17 cellular contexts compared by ENCODE assay signal in the genomic region with DNA sequence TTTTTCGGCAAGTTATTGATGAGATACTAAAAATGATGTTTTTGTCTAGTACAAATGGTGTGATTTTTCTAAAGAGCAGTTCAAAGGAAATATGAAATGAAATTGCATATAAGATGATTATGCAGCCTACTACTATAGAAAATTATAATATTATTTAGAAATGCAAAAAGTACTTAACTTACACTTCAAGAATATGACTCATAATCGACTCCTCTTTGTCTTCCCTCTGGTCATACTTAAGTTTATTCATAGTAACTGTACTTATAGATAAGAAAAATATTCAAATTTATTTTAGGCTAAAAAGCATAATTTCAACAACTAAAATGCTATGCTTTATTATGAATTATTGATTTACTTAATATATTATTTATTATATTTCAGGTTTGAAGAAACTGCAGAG. TPM values are rescaled to one million over a fixed set of nuclear protein-coding genes. Genes with fewer than 3 reads are reported as not detected.
DNase-seq lines count a peak whose midpoint lies in the region; ATAC-seq, FAIRE-seq and TF ChIP-seq lines count a peak whose summit lies in the region.
"Had no signal": no experiment of that assay in that cellular context is flagged by ENCODE, and none has a peak within 500 bp of the region (broad histone marks: within the 10 kb centered on the region; RNA-seq: fewer than 3 reads in every experiment).

No MANE protein-coding gene starts in this region.

- no peak for FAIRE-seq in bronchial epithelial cell (lab: Jason Lieb, UNC)
- FAIRE-seq in pancreas (lab: Jason Lieb, UNC) = peak; percentile 88
- FAIRE-seq: A549, GM12878 had no signal

- 71 to 79% methylated on average over 2 of the region's 2 CpGs for WGBS in pancreas, 2 donors

- no peak for TF ChIP-seq CTCF in bronchial epithelial cell (IDR thresholded peaks at IDR 0.05; ENCODE audit: insufficient read depth, low read length, severe bottlenecking)
- TF ChIP-seq CTCF in fibroblast of pulmonary artery (IDR thresholded peaks at IDR 0.05; ENCODE audit: low read length, missing control alignments) = no peak
- TF ChIP-seq CTCF in pancreas (IDR thresholded peaks at IDR 0.05) = no peak

- H3K27me3 ChIP-seq in bronchial epithelial cell (ENCODE audit: control insufficient read depth, insufficient read depth, low read length) (no peaks in the 10 kb centered on the region), pancreas (no peaks in the 10 kb centered on the region)
- H3K27me3 ChIP-seq: BLaER1 had no signal

- H3K4me3 ChIP-seq in bronchial epithelial cell (ENCODE audit: low read depth, low read length) = no peak overlapping the region
- no peak overlapping the region for H3K4me3 ChIP-seq in fibroblast of pulmonary artery (replicated peaks; ENCODE audit: low read depth, low read length)
- H3K4me3 ChIP-seq in pancreas = no peak overlapping the region
- H3K4me3 ChIP-seq: A549, BLaER1, GM12878 had no signal

- DNase-seq in HCEC 1CT = peak; percentile 2
- peak; percentile 61 for DNase-seq in bronchial epithelial cell (ENCODE audit: low read depth)
- peak; percentile 16 for DNase-seq in fibroblast of pulmonary artery (ENCODE audit: low read depth)
- DNase-seq in pancreas = no peak
- DNase-seq in iPS-NIHi7 (ENCODE audit: extremely low spot score) = no peak
- DNase-seq: CD4-positive, alpha-beta memory T cell; GOT3; KBM-7; NCI-H1417 treated with DMSO at 0.1 percent for 48 hours; NCI-H187 treated with DMSO at 0.1 percent for 48 hours; NCI-H2227 treated with DMSO at 0.1 percent for 48 hours; RPMI8226 had no signal

- H3K9me3 ChIP-seq in pancreas = no peaks in the 10 kb centered on the region
- H3K9me3 ChIP-seq: A549, BLaER1 had no signal

- no peak overlapping the region for H3K27ac ChIP-seq in pancreas
- H3K27ac ChIP-seq: A549, BLaER1 had no signal

- no peaks in the 10 kb centered on the region for H3K4me1 ChIP-seq in pancreas
- H3K4me1 ChIP-seq: BLaER1 had no signal

- ATAC-seq in pancreas (no peak), HG03571 (IDR thresholded peaks at IDR 0.05; ENCODE audit: unreplicated experiment) (no peak), GM21360 (IDR thresholded peaks at IDR 0.05; ENCODE audit: unreplicated experiment) (no peak)
- ATAC-seq: A549, GM12878 had no signal

- intact Hi-C loops in pancreas (cut with DNase I) = loop anchor here in 1 of 3 donors (5.0 kb wide), 1 partner anchor 95 kb away; no protein-coding TSS in a partner anchor

- H3K36me3 ChIP-seq in bronchial epithelial cell (ENCODE audit: control insufficient read depth, insufficient read depth, low read length) = no peaks in the 10 kb centered on the region
- H3K36me3 ChIP-seq in pancreas = peaks cover 0 to 8% (median 0%) of the 10 kb centered on the region in 3 donors

RNA-seq across cellular contexts. Expression of a gene that starts 33.2 kb away (rescaled TPM):
- total RNA-seq in bronchial epithelial cell (16.8 and 18.3 TPM in 2 replicates), pancreas (1 to 10 TPM; 3.4 to 9.7 (median 5.9) TPM)
- 1 to 10 TPM; 3.8 to 6.1 TPM for polyA plus RNA-seq in pancreas

RNA-seq across cellular contexts. Expression of a gene that starts 33.5 kb away (rescaled TPM):
- total RNA-seq in bronchial epithelial cell (31.9 and 32.1 TPM in 2 replicates), pancreas (10 to 100 TPM in 3 of 6 donors, 1 to 10 TPM in 3; 8.1 to 16.9 (median 10.4) TPM)
- 10 to 100 TPM in 1 of 2 donors, 1 to 10 TPM in 1; 6.7 to 12.5 TPM for polyA plus RNA-seq in pancreas

Comparison
In these comparisons a context has a peak if more than half of its experiments do, and no peak if none do; other contexts are left out.
1. DNase-seq: peak in HCEC 1CT (single experiment), bronchial epithelial cell (single experiment) and fibroblast of pulmonary artery (single experiment); none in pancreas (0 of 6) and iPS-NIHi7 (single experiment).